In the genomic region with DNA sequence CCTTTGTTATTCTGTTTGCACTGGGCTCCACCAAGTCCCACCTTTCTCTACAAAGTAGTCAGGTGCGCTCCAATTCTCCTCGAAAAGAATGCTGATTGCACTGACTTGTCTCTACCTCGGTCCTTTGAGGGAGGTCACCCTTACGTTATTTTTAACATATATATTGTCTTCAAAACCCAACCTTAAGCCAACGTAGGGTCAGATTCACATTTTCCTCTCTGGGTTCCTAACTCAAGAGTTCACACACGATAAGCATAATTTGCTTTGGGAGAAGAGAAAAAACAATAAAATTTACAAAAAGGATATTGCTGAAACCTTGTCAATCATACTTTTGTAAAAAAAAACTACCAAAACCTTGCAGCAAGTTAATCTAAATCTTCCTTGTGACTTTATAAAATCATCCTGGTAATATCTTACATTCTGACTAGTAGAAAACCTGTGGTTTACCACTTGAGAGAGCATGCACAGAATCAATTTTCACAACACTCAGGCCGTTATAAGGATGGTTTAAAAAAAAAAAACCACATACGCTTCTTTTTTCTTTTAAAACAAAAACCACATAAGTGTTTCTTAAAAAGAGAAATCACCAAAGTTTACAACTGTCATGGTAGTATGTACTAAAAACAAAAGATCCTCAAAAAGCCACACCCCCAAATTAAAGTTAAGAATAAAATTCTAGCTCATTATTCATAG, we compare ENCODE assay signal across 12 cellular contexts.
DNase-seq lines count a peak whose midpoint lies in the region; ATAC-seq and TF ChIP-seq lines count a peak whose summit lies in the region.
"Had no signal": no experiment of that assay in that cellular context is flagged by ENCODE, and none has a peak within 500 bp of the region (broad histone marks: within the 10 kb centered on the region; RNA-seq: fewer than 3 reads in every experiment).

No MANE protein-coding gene starts in this region.

- no peaks in the 10 kb centered on the region for H3K4me1 ChIP-seq in PC-3 (ENCODE audit: insufficient read depth, low read length)
- H3K4me1 ChIP-seq: body of pancreas had no signal

- peaks cover 11% of the 10 kb centered on the region for H3K79me2 ChIP-seq in PC-3 (ENCODE audit: low read length)

- POLR2A ChIA-PET in T-cell (lab: Charles Lee) (interaction anchor here in 1 of 2 donors (0.7 kb wide), 1 partner anchor 628 kb away, joined by 9 read pairs; no protein-coding TSS in a partner anchor), PC-3 (lab: Charles Lee; ENCODE audit: unreplicated experiment) (no interaction called here)

- no peaks in the 10 kb centered on the region for H3K9me2 ChIP-seq in PC-3 (replicated peaks; ENCODE audit: low read length)

- H3K27ac ChIP-seq in PC-3 (ENCODE audit: low read length), result no peak overlapping the region
- H3K27ac ChIP-seq: body of pancreas had no signal

- H3K9me3 ChIP-seq in PC-3 (ENCODE audit: low read length), result no peaks in the 10 kb centered on the region
- H3K9me3 ChIP-seq: body of pancreas had no signal

- no peak for TF ChIP-seq CTCF in PC-3 (conservative IDR thresholded peaks at IDR 0.05; ENCODE audit: low read depth, low read length)

- peaks cover 7% of the 10 kb centered on the region for H3K27me3 Mint-ChIP-seq in activated T-cell treated with anti-CD3 and anti-CD28 coated beads, Interleukin-2, amount 50 U/mL, for 72 hours (ENCODE audit: low read depth)
- no peaks in the 10 kb centered on the region for H3K27me3 Mint-ChIP-seq in activated T-cell treated with anti-CD3 and anti-CD28 coated beads, Interleukin-2, amount 50 U/mL, for 24 hours
- no peaks in the 10 kb centered on the region for H3K27me3 Mint-ChIP-seq in T-cell
- no peaks in the 10 kb centered on the region for H3K27me3 Mint-ChIP-seq in stimulated activated memory B cell treated with anti-CD40 and anti-IgM and Interleukin-4, amounts not matched to agents 10 μg/mL and 1 μg/mL and 100 μg/mL, for 72 hours

- no peaks in the 10 kb centered on the region; the same call in 1 of the 2 replicates for H3K36me3 ChIP-seq in PC-3 (ENCODE audit: low read depth, low read length)

- H3K9me3 Mint-ChIP-seq in activated T-cell treated with anti-CD3 and anti-CD28 coated beads, Interleukin-2, amount 50 U/mL, for 72 hours, result no peaks in the 10 kb centered on the region
- no peaks in the 10 kb centered on the region for H3K9me3 Mint-ChIP-seq in activated T-cell treated with anti-CD3 and anti-CD28 coated beads, Interleukin-2, amount 50 U/mL, for 24 hours
- no peaks in the 10 kb centered on the region for H3K9me3 Mint-ChIP-seq in T-cell
- H3K9me3 Mint-ChIP-seq in stimulated activated memory B cell treated with anti-CD40 and anti-IgM and Interleukin-4, amounts not matched to agents 10 μg/mL and 1 μg/mL and 100 μg/mL, for 72 hours, result no peaks in the 10 kb centered on the region

- H3K4me1 Mint-ChIP-seq in activated T-cell treated with anti-CD3 and anti-CD28 coated beads, Interleukin-2, amount 50 U/mL, for 72 hours (ENCODE audit: low read depth), result peaks cover 46% of the 10 kb centered on the region
- H3K4me1 Mint-ChIP-seq in activated T-cell treated with anti-CD3 and anti-CD28 coated beads, Interleukin-2, amount 50 U/mL, for 24 hours (ENCODE audit: low read depth), result peaks cover 57% of the 10 kb centered on the region
- peaks cover 63 to 70% (median 68%) of the 10 kb centered on the region in 3 donors for H3K4me1 Mint-ChIP-seq in T-cell
- peaks cover 60% of the 10 kb centered on the region for H3K4me1 Mint-ChIP-seq in stimulated activated memory B cell treated with anti-CD40 and anti-IgM and Interleukin-4, amounts not matched to agents 10 μg/mL and 1 μg/mL and 100 μg/mL, for 72 hours

- BruUV-seq in PC-3 (replicated peaks; lab: Mats Ljungman, UMichigan), result no TSS peak

- H3K27ac Mint-ChIP-seq in activated T-cell treated with anti-CD3 and anti-CD28 coated beads, Interleukin-2, amount 50 U/mL, for 72 hours, result peak overlapping the region; percentile 76
- no peak overlapping the region for H3K27ac Mint-ChIP-seq in activated T-cell treated with anti-CD3 and anti-CD28 coated beads, Interleukin-2, amount 50 U/mL, for 24 hours
- H3K27ac Mint-ChIP-seq in T-cell, result peak overlapping the region in 1 of 2 donors; percentile 66
- H3K27ac Mint-ChIP-seq in stimulated activated memory B cell treated with anti-CD40 and anti-IgM and Interleukin-4, amounts not matched to agents 10 μg/mL and 1 μg/mL and 100 μg/mL, for 72 hours, result peak overlapping the region; percentile 81

- H3K4me3 ChIP-seq in PC-3 (ENCODE audit: low read length), result no peak overlapping the region
- H3K4me3 ChIP-seq: body of pancreas, skin epidermis had no signal

- H2AFZ ChIP-seq in PC-3 (ENCODE audit: low read length), result no peak overlapping the region

- H3K4me3 Mint-ChIP-seq in activated T-cell treated with anti-CD3 and anti-CD28 coated beads, Interleukin-2, amount 50 U/mL, for 72 hours, result peak overlapping the region; percentile 25 to 66
- H3K4me3 Mint-ChIP-seq in activated T-cell treated with anti-CD3 and anti-CD28 coated beads, Interleukin-2, amount 50 U/mL, for 24 hours, result no peak overlapping the region
- peak overlapping the region in 1 of 3 donors; percentile 70 for H3K4me3 Mint-ChIP-seq in T-cell
- H3K4me3 Mint-ChIP-seq in stimulated activated memory B cell treated with anti-CD40 and anti-IgM and Interleukin-4, amounts not matched to agents 10 μg/mL and 1 μg/mL and 100 μg/mL, for 72 hours, result no peak overlapping the region

- H4K20me1 ChIP-seq in PC-3 (ENCODE audit: low read length), result no peaks in the 10 kb centered on the region

- H3K27me3 ChIP-seq in PC-3 (ENCODE audit: low read length), result no peaks in the 10 kb centered on the region
- H3K27me3 ChIP-seq: body of pancreas had no signal

- CTCF ChIA-PET in T-cell (lab: Charles Lee), result no interaction called here
- CTCF ChIA-PET in PC-3 (lab: Charles Lee), result no interaction called here

- H3F3A ChIP-seq in PC-3 (ENCODE audit: low read length, unreplicated experiment), result no peaks in the 10 kb centered on the region

- peaks cover 6 to 35% of the 10 kb centered on the region in 2 donors for H3K36me3 Mint-ChIP-seq in activated T-cell treated with anti-CD3 and anti-CD28 coated beads, Interleukin-2, amount 50 U/mL, for 72 hours (ENCODE audit: insufficient read depth in 2 of 2)
- peaks cover 69% of the 10 kb centered on the region for H3K36me3 Mint-ChIP-seq in activated T-cell treated with anti-CD3 and anti-CD28 coated beads, Interleukin-2, amount 50 U/mL, for 24 hours (ENCODE audit: low read depth)
- H3K36me3 Mint-ChIP-seq in T-cell, result peaks cover 46% of the 10 kb centered on the region
- H3K36me3 Mint-ChIP-seq in stimulated activated memory B cell treated with anti-CD40 and anti-IgM and Interleukin-4, amounts not matched to agents 10 μg/mL and 1 μg/mL and 100 μg/mL, for 72 hours, result peaks cover 38% of the 10 kb centered on the region

- DNase-seq in activated T-cell treated with anti-CD3 and anti-CD28 coated beads, Interleukin-2, amount 50 U/mL, for 72 hours, result no peak
- DNase-seq in activated T-cell treated with anti-CD3 and anti-CD28 coated beads, Interleukin-2, amount 50 U/mL, for 24 hours, result no peak
- DNase-seq in T-cell, result peak in 1 of 34 experiments; percentile 19
- no peak for DNase-seq in HuH-7 (ENCODE audit: low spot score)
- DNase-seq in DMS79 (lab: John Stamatoyannopoulos, UW), result no peak
- no peak for DNase-seq in PC-3
- DNase-seq: body of pancreas, erythroblast, NCI-H524 had no signal

- no peak overlapping the region for H3K4me2 ChIP-seq in PC-3 (ENCODE audit: low read length)

- ATAC-seq in activated T-cell treated with anti-CD3 and anti-CD28 coated beads, Interleukin-2, amount 50 U/mL, for 72 hours (replicated peaks in 1 of 2), result peak; percentile 91 to 93
- ATAC-seq in GM21423 (IDR thresholded peaks at IDR 0.05; ENCODE audit: unreplicated experiment), result peak; percentile 68
- peak; percentile 37 to 88 (median 72) for ATAC-seq in T-cell (replicated peaks in 1 of 4)
- no peak for ATAC-seq in stimulated activated memory B cell treated with anti-CD40 and anti-IgM and Interleukin-4, amounts not matched to agents 10 μg/mL and 1 μg/mL and 100 μg/mL, for 72 hours
- no peak for ATAC-seq in PC-3
- ATAC-seq: body of pancreas had no signal

- intact Hi-C loops in PC-3 (cut with micrococcal nuclease), result no loop called here

- H3K9ac ChIP-seq in PC-3 (ENCODE audit: low read length), result no peak overlapping the region

Comparison
In these comparisons a context has a peak if more than half of its experiments do, and no peak if none do; other contexts are left out.
1. H3K4me3 Mint-ChIP-seq: peak in activated T-cell treated with anti-CD3 and anti-CD28 coated beads, Interleukin-2, amount 50 U/mL, for 72 hours (2 of 2); none in activated T-cell treated with anti-CD3 and anti-CD28 coated beads, Interleukin-2, amount 50 U/mL, for 24 hours (single experiment) and stimulated activated memory B cell treated with anti-CD40 and anti-IgM and Interleukin-4, amounts not matched to agents 10 μg/mL and 1 μg/mL and 100 μg/mL, for 72 hours (single experiment).
2. ATAC-seq: peak in activated T-cell treated with anti-CD3 and anti-CD28 coated beads, Interleukin-2, amount 50 U/mL, for 72 hours (2 of 2), GM21423 (single experiment) and T-cell (4 of 4); none in stimulated activated memory B cell treated with anti-CD40 and anti-IgM and Interleukin-4, amounts not matched to agents 10 μg/mL and 1 μg/mL and 100 μg/mL, for 72 hours (single experiment) and PC-3 (single experiment).